In genomic region chr11:126103150-126103549, GRCh38 we compare ENCODE assay signal across 1 cellular context.
A peak's percentile ranks its signal among the peaks of the same experiment; 100 is the strongest.
TF ChIP-seq lines count a peak whose summit lies in the region.

No MANE protein-coding gene starts in this region.

TF ChIP-seq in HEK293, 187 proteins besides CTCF, POLR2A, EP300 and RAD21 (continued from another document):
- TF ChIP-seq ZNF558 (tag by site-specific recombination; IDR thresholded peaks at IDR 0.05) (no peak), GLIS1 (tag by site-specific recombination; IDR thresholded peaks at IDR 0.05) (peak; percentile 99), ZSCAN30 (tag by site-specific recombination; IDR thresholded peaks at IDR 0.05) (no peak), GLI2 (tag by site-specific recombination; IDR thresholded peaks at IDR 0.05; ENCODE audit: borderline replicate concordance, low read depth) (no peak), HOXA7 (CRISPR knock-in tag; IDR thresholded peaks at IDR 0.05; ENCODE audit: borderline replicate concordance) (no peak), ZNF354C (tag by site-specific recombination; IDR thresholded peaks at IDR 0.05; ENCODE audit: borderline replicate concordance, low read depth) (no peak), BCL11B (tag by site-specific recombination; IDR thresholded peaks at IDR 0.05; ENCODE audit: low read depth) (no peak), ZNF521 (tag by site-specific recombination; IDR thresholded peaks at IDR 0.05) (no peak)
